In the genomic region with DNA sequence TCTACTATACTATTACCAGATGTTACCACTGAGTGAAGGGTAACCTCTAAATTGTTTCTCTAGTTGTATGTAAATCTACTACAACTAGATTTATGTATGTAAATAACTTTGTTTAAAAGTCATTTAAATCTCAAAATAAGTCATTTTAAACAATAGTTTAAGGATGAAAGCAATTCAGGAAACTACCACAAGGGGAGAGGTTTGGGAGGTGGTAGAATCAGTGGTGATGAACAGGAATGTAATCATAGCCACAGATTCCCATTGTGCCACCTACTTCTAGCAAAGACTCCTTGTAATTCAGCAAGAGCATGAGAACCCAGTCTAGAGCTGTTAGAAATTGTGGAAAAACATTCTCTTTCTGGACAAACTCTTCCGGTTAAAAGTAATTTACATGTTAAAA, we compare ENCODE assay signal across 14 cellular contexts.
DNase-seq lines count a peak whose midpoint lies in the region; ATAC-seq, FAIRE-seq and TF ChIP-seq lines count a peak whose summit lies in the region.
"Had no signal": no experiment of that assay in that cellular context is flagged by ENCODE, and none has a peak within 500 bp of the region (broad histone marks: within the 10 kb centered on the region; RNA-seq: fewer than 3 reads in every experiment).

No MANE protein-coding gene starts in this region.

- TF ChIP-seq CTCF in DND-41 (IDR thresholded peaks at IDR 0.05; ENCODE audit: borderline replicate concordance, extremely low read depth, low read length, poor library complexity, severe bottlenecking): peak; percentile 15
- TF ChIP-seq CTCF in IMR-90 (conservative IDR thresholded peaks at IDR 0.05; ENCODE audit: low read depth, low read length): peak; percentile 18; the same call in 1 of the 2 replicates
- peak; percentile 27 for TF ChIP-seq CTCF in bronchial epithelial cell (IDR thresholded peaks at IDR 0.05; ENCODE audit: insufficient read depth, low read length, severe bottlenecking)
- TF ChIP-seq CTCF in testis (IDR thresholded peaks at IDR 0.05): peak in 1 of 3 experiments; percentile 15
- TF ChIP-seq CTCF in psoas muscle (IDR thresholded peaks at IDR 0.05): no peak

- BruUV-seq in IMR-90 (replicated peaks; lab: Mats Ljungman, UMichigan): no TSS peak

- no peak overlapping the region for H2BK20ac ChIP-seq in IMR-90 (ENCODE audit: low read depth, low read length)

- no peak overlapping the region for H2BK15ac ChIP-seq in IMR-90 (ENCODE audit: low read depth, low read length)
- H2BK15ac ChIP-seq in mesenchymal stem cell (ENCODE audit: low read depth, poor library complexity, severe bottlenecking): no peak overlapping the region

- H3K14ac ChIP-seq in IMR-90 (replicated peaks; ENCODE audit: low read depth, low read length): no peak overlapping the region
- H3K14ac ChIP-seq in mesenchymal stem cell (ENCODE audit: low read length in 2 of 2): no peak overlapping the region

- H3K27me3 ChIP-seq in DND-41 (ENCODE audit: insufficient read depth, low read length, poor library complexity): no peaks in the 10 kb centered on the region
- no peaks in the 10 kb centered on the region for H3K27me3 ChIP-seq in IMR-90 (ENCODE audit: control insufficient read depth, insufficient read depth, low read length)
- no peaks in the 10 kb centered on the region for H3K27me3 ChIP-seq in bronchial epithelial cell (ENCODE audit: control insufficient read depth, insufficient read depth, low read length)
- no peaks in the 10 kb centered on the region for H3K27me3 ChIP-seq in mesenchymal stem cell (ENCODE audit: control insufficient read depth in 1 of 2, insufficient read depth in 1 of 2, low read length in 2 of 2)
- H3K27me3 ChIP-seq in testis: no peaks in the 10 kb centered on the region
- H3K27me3 ChIP-seq in psoas muscle (ENCODE audit: insufficient read depth in 3 of 3, low read length in 2 of 3): no peaks in the 10 kb centered on the region
- H3K27me3 ChIP-seq: thyroid gland had no signal

- POLR2A ChIA-PET in IMR-90 (lab: Charles Lee; ENCODE audit: unreplicated experiment): no interaction called here

- no peak for TF ChIP-seq RAD21 in IMR-90 (IDR thresholded peaks at IDR 0.05; ENCODE audit: low read length)

- in situ Hi-C loops in IMR-90 (cut with MboI; ENCODE audit: low sequenced_read_pairs): no loop called here

- intact Hi-C loops in IMR-90 (cut with micrococcal nuclease) (no loop called here), testis (cut with DNase I; ENCODE audit: low total_unique reads) (no loop called here), psoas muscle (cut with DNase I) (no loop called here)

- no peak for DNase-seq in DND-41
- DNase-seq in IMR-90: no peak
- peak; percentile 40 for DNase-seq in bronchial epithelial cell (ENCODE audit: low read depth)
- peak; percentile 9 for DNase-seq in mesenchymal stem cell
- no peak for DNase-seq in testis
- no peak for DNase-seq in psoas muscle
- no peak for DNase-seq in DMS114 treated with DMSO at 0.1 percent for 48 hours (lab: John Stamatoyannopoulos, UW; ENCODE audit: unreplicated experiment)
- DNase-seq in activated CD4-positive, alpha-beta T cell treated with anti-CD3 and anti-CD28 coated beads for 48 hours: no peak
- DNase-seq: activated B cell treated with CpG ODN at 0.5 μM for 24 hours, cerebellar nuclear complex, DMS79, thyroid gland had no signal

- no peaks in the 10 kb centered on the region for H3K9me3 ChIP-seq in DND-41 (ENCODE audit: insufficient read depth, low read length, severe bottlenecking)
- no peaks in the 10 kb centered on the region for H3K9me3 ChIP-seq in IMR-90 (ENCODE audit: control insufficient read depth, insufficient read depth, low read length)
- H3K9me3 ChIP-seq in mesenchymal stem cell (ENCODE audit: control insufficient read depth, low read length): no peaks in the 10 kb centered on the region
- no peaks in the 10 kb centered on the region for H3K9me3 ChIP-seq in testis
- H3K9me3 ChIP-seq in psoas muscle: no peaks in the 10 kb centered on the region
- H3K9me3 ChIP-seq: thyroid gland had no signal

- H4K8ac ChIP-seq in IMR-90 (ENCODE audit: low read depth in 2 of 2, low read length in 2 of 2) (no peak overlapping the region), mesenchymal stem cell (ENCODE audit: low read length) (no peak overlapping the region)

- CTCF ChIA-PET in IMR-90 (lab: Yijun Ruan, JAX): no interaction called here

- no peak overlapping the region for H3K23ac ChIP-seq in IMR-90 (ENCODE audit: low read depth, low read length)
- H3K23ac ChIP-seq in mesenchymal stem cell (ENCODE audit: low read length in 2 of 2): no peak overlapping the region

- H3K79me2 ChIP-seq in DND-41 (ENCODE audit: insufficient read depth, low read length): no peaks in the 10 kb centered on the region

- H3K18ac ChIP-seq in IMR-90 (ENCODE audit: low read depth, low read length) (no peak overlapping the region), mesenchymal stem cell (ENCODE audit: low read depth in 1 of 2, low read length in 2 of 2) (no peak overlapping the region)

- no peak overlapping the region for H4K5ac ChIP-seq in IMR-90 (ENCODE audit: low read depth, low read length)

- H3K4me1 ChIP-seq in DND-41 (ENCODE audit: insufficient read depth, low read length) (no peaks in the 10 kb centered on the region), IMR-90 (ENCODE audit: control insufficient read depth, insufficient read depth, low read length) (no peaks in the 10 kb centered on the region; the same call in 1 of the 2 replicates), mesenchymal stem cell (ENCODE audit: control insufficient read depth, insufficient read depth, low read depth, low read length) (no peaks in the 10 kb centered on the region), testis (no peaks in the 10 kb centered on the region), psoas muscle (no peaks in the 10 kb centered on the region)

- H2BK5ac ChIP-seq in IMR-90 (ENCODE audit: low read depth, low read length, poor library complexity, severe bottlenecking) (no peak overlapping the region), mesenchymal stem cell (ENCODE audit: low read depth, low read length, poor library complexity, severe bottlenecking) (no peak overlapping the region)

- H3K4me3 ChIP-seq in DND-41 (ENCODE audit: low read depth in 1 of 2, low read length in 2 of 2) (no peak overlapping the region), IMR-90 (ENCODE audit: insufficient read depth, low read depth, low read length) (no peak overlapping the region), bronchial epithelial cell (ENCODE audit: low read depth, low read length) (no peak overlapping the region), mesenchymal stem cell (ENCODE audit: insufficient read depth in 1 of 2, low read depth in 1 of 2, low read length in 2 of 2) (no peak overlapping the region), testis (no peak overlapping the region), psoas muscle (no peak overlapping the region)
- H3K4me3 ChIP-seq: K562, thyroid gland had no signal

- H4K91ac ChIP-seq in IMR-90 (ENCODE audit: insufficient read depth, low read depth, low read length) (no peak overlapping the region), mesenchymal stem cell (ENCODE audit: low read length) (no peak overlapping the region)

- no peak overlapping the region for H2BK12ac ChIP-seq in mesenchymal stem cell (ENCODE audit: low read length in 2 of 2)

- H2AK9ac ChIP-seq in IMR-90 (replicated peaks; ENCODE audit: low read depth, low read length, poor library complexity): no peak overlapping the region

- no peaks in the 10 kb centered on the region for H4K20me1 ChIP-seq in DND-41 (ENCODE audit: insufficient read depth, low read length)
- H4K20me1 ChIP-seq in IMR-90 (ENCODE audit: insufficient read depth, low read length): no peaks in the 10 kb centered on the region

- H3K56ac ChIP-seq in IMR-90 (ENCODE audit: extremely low read depth, insufficient read depth, low read length): no peak overlapping the region

- no peaks in the 10 kb centered on the region for H3K79me1 ChIP-seq in IMR-90 (ENCODE audit: low read depth in 1 of 2, low read length in 2 of 2)
- no peaks in the 10 kb centered on the region for H3K79me1 ChIP-seq in mesenchymal stem cell (replicated peaks; ENCODE audit: low read length, poor library complexity, severe bottlenecking)

- H3K4me2 ChIP-seq in DND-41 (ENCODE audit: insufficient read depth, low read length) (no peak overlapping the region), IMR-90 (ENCODE audit: low read depth, low read length) (no peak overlapping the region), mesenchymal stem cell (ENCODE audit: low read length, poor library complexity, severe bottlenecking) (no peak overlapping the region)

- H3K27ac ChIP-seq in DND-41 (ENCODE audit: low read length) (no peak overlapping the region), IMR-90 (ENCODE audit: insufficient read depth, low read length) (no peak overlapping the region), mesenchymal stem cell (ENCODE audit: low read length, poor library complexity, severe bottlenecking) (no peak overlapping the region), testis (no peak overlapping the region), psoas muscle (no peak overlapping the region)
- H3K27ac ChIP-seq: thyroid gland had no signal

- no CpG with 5 or more reads among the region's 1 CpG for WGBS in IMR-90 (ENCODE audit: extremely low coverage in 2 of 2, insufficient read length in 1 of 2), 2 experiments
- WGBS in mesenchymal stem cell: no CpG with 5 or more reads among the region's 1 CpG
- 77 to 86% methylated on average over 1 of the region's 1 CpG for WGBS in testis, 2 donors
- WGBS in psoas muscle, 3 donors: 51 to 83% (median 52%) methylated on average over 1 of the region's 1 CpG

- FAIRE-seq in bronchial epithelial cell (lab: Jason Lieb, UNC): no peak
- FAIRE-seq: K562 had no signal

- no peak overlapping the region for H2BK120ac ChIP-seq in IMR-90 (ENCODE audit: low read depth, low read length)
- H2BK120ac ChIP-seq in mesenchymal stem cell (ENCODE audit: low read depth, low read length): no peak overlapping the region

- H3K4ac ChIP-seq in IMR-90 (ENCODE audit: low read depth, low read length) (no peak overlapping the region), mesenchymal stem cell (ENCODE audit: low read depth in 1 of 2, low read length in 2 of 2) (no peak overlapping the region)

- no peak overlapping the region for H2AFZ ChIP-seq in DND-41 (ENCODE audit: low read depth, low read length)
- no peak overlapping the region for H2AFZ ChIP-seq in IMR-90 (replicated peaks; ENCODE audit: low read length, poor library complexity)
- no peak overlapping the region for H2AFZ ChIP-seq in mesenchymal stem cell (ENCODE audit: low read depth, low read length)

- H2AK5ac ChIP-seq in IMR-90 (ENCODE audit: low read depth, low read length) (no peak overlapping the region), mesenchymal stem cell (ENCODE audit: low read length, severe bottlenecking) (no peak overlapping the region)

- no peak overlapping the region for H3K9ac ChIP-seq in DND-41 (ENCODE audit: low read depth, low read length)
- no peak overlapping the region for H3K9ac ChIP-seq in IMR-90 (ENCODE audit: low read depth, low read length)
- H3K9ac ChIP-seq in mesenchymal stem cell (ENCODE audit: low read length): no peak overlapping the region

- H3K9me1 ChIP-seq in IMR-90 (ENCODE audit: insufficient read depth, low read length): no peaks in the 10 kb centered on the region

- no peak for TF ChIP-seq POLR2A in IMR-90 (IDR thresholded peaks at IDR 0.05; ENCODE audit: low read depth, low read length)
- TF ChIP-seq POLR2A in testis (IDR thresholded peaks at IDR 0.05): no peak

- ATAC-seq in DND-41 (ENCODE audit: insufficient read depth, low read depth) (no peak), IMR-90 (ENCODE audit: low read depth) (no peak), psoas muscle (no peak)
- ATAC-seq: activated T-helper 17 cell treated with anti-CD3 and anti-CD28 coated beads, Interleukin-2, amount 50 U/mL, for 72 hours; K562 had no signal

- no peaks in the 10 kb centered on the region for H3K36me3 ChIP-seq in DND-41 (ENCODE audit: insufficient read depth, low read length)
- H3K36me3 ChIP-seq in IMR-90 (ENCODE audit: control insufficient read depth, insufficient read depth, low read length): no peaks in the 10 kb centered on the region
- no peaks in the 10 kb centered on the region for H3K36me3 ChIP-seq in bronchial epithelial cell (ENCODE audit: control insufficient read depth, insufficient read depth, low read length)
- H3K36me3 ChIP-seq in mesenchymal stem cell (ENCODE audit: control insufficient read depth in 1 of 2, insufficient read depth in 2 of 2, low read depth in 1 of 2, low read length in 2 of 2): no peaks in the 10 kb centered on the region
- no peaks in the 10 kb centered on the region for H3K36me3 ChIP-seq in testis (ENCODE audit: low read depth, missing control alignments)
- H3K36me3 ChIP-seq in psoas muscle (ENCODE audit: insufficient read depth in 1 of 2, low read depth in 1 of 2): no peaks in the 10 kb centered on the region
- H3K36me3 ChIP-seq: thyroid gland had no signal

- dilution Hi-C loops in IMR-90 (cut with HindIII; ENCODE audit: low sequenced_read_pairs, unreplicated experiment): no loop called here

Comparison
In these comparisons a context has a peak if more than half of its experiments do, and no peak if none do; other contexts are left out.
1. DNase-seq: peak in bronchial epithelial cell (single experiment) and mesenchymal stem cell (single experiment); none in DND-41 (single experiment), IMR-90 (single experiment), testis (single experiment), psoas muscle (0 of 2), DMS114 treated with DMSO at 0.1 percent for 48 hours (single experiment) and activated CD4-positive, alpha-beta T cell treated with anti-CD3 and anti-CD28 coated beads for 48 hours (single experiment).